Comparison of ENCODE assay signal across 8 cellular contexts in genomic region chrX:68599256-68600152, GRCh38. TPM values are rescaled to one million over a fixed set of nuclear protein-coding genes. Genes with fewer than 3 reads are reported as not detected.
A peak's percentile ranks its signal among the peaks of the same experiment; 100 is the strongest.
DNase-seq lines count a peak whose midpoint lies in the region; ATAC-seq, FAIRE-seq and TF ChIP-seq lines count a peak whose summit lies in the region.

No MANE protein-coding gene starts in this region.

- no peak overlapping the region for H2AFZ ChIP-seq in GM23248

- no peaks in the 10 kb centered on the region for H3K9me3 ChIP-seq in GM23248 (ENCODE audit: low read depth)

- peaks cover 6% of the 10 kb centered on the region for H3K27me3 Mint-ChIP-seq in WTC11 (ENCODE audit: low read depth)

- H3K27ac ChIP-seq in GM23248 (no peak overlapping the region), substantia nigra (ENCODE audit: low read depth, low read length, poor library complexity, severe bottlenecking) (no peak overlapping the region)

- 57 to 61% methylated on average over 3 of the region's 3 CpGs for WGBS in GM23248 (ENCODE audit: low coverage in 1 of 2, low lambda C conversion rate in 2 of 2, missing lambda C conversion rate in 2 of 2), 2 experiments

- no peaks in the 10 kb centered on the region for H3K4me1 Mint-ChIP-seq in WTC11

- peaks cover 34% of the 10 kb centered on the region for H3K9me3 Mint-ChIP-seq in WTC11

- ATAC-seq in WTC11 (no peak), left lobe of liver (peak; percentile 54), GM18505 (IDR thresholded peaks at IDR 0.05; ENCODE audit: unreplicated experiment) (no peak)

- H3K4me3 ChIP-seq in GM23248 = no peak overlapping the region

- in situ Hi-C loops in GM23248 (cut with MboI) = no loop called here

- DNase-seq in AG09319 (ENCODE audit: extremely low read depth, low read depth) (no peak), GM23248 (peak; percentile 21), WTC11 (ENCODE audit: low spot score) (peak; percentile 14), left lobe of liver (ENCODE audit: low spot score) (no peak), pons (ENCODE audit: low spot score) (no peak), H54 (ENCODE audit: insufficient read length, low spot score) (no peak), substantia nigra (lab: John Stamatoyannopoulos, UW) (no peak)

- H3K9me2 ChIP-seq in GM23248 (ENCODE audit: insufficient read depth) = no peaks in the 10 kb centered on the region

- no peak for FAIRE-seq in H54 (lab: Jason Lieb, UNC)

- peak; percentile 72 for TF ChIP-seq CTCF in AG09319 (IDR thresholded peaks at IDR 0.05; ENCODE audit: low read depth, low read length)
- TF ChIP-seq CTCF in WTC11 (IDR thresholded peaks at IDR 0.05) = peak; percentile 59

- no peak overlapping the region for H3K4me2 ChIP-seq in GM23248 (ENCODE audit: unreplicated experiment)

- no peak overlapping the region for H3K4me3 Mint-ChIP-seq in WTC11

- no peak overlapping the region for H3K9ac ChIP-seq in GM23248

- H3K36me3 Mint-ChIP-seq in WTC11 = peaks cover 24% of the 10 kb centered on the region

- no peak for TF ChIP-seq POLR2A in GM18505 (IDR thresholded peaks at IDR 0.05; ENCODE audit: borderline replicate concordance, extremely low read depth, insufficient read depth, insufficient read length)
- no peak for TF ChIP-seq POLR2A in H54 (IDR thresholded peaks at IDR 0.05; ENCODE audit: low read depth, low read length)

- H3K4me1 ChIP-seq in GM23248 (ENCODE audit: insufficient read depth) = no peaks in the 10 kb centered on the region

- H3F3A ChIP-seq in GM23248 (ENCODE audit: insufficient read depth) = no peaks in the 10 kb centered on the region

- H3K79me2 ChIP-seq in GM23248 (ENCODE audit: insufficient read depth) = no peaks in the 10 kb centered on the region

- H3K36me3 ChIP-seq in GM23248 (ENCODE audit: low read depth) = no peaks in the 10 kb centered on the region

- CTCF ChIA-PET in WTC11 (lab: Charles Lee) = interaction anchor here (0.6 to 1.8 kb wide), 11 partner anchors 11 to 1049 kb away, joined by 3 to 10 read pairs (median 4); partner anchors contain the start of gene STARD8

- no peaks in the 10 kb centered on the region for H4K20me1 ChIP-seq in GM23248 (ENCODE audit: insufficient read depth)

- no peak overlapping the region for H3K27ac Mint-ChIP-seq in WTC11

- POLR2A ChIA-PET in WTC11 (lab: Charles Lee) = interaction anchor here (0.6 kb wide), 1 partner anchor 978 kb away, joined by 3 read pairs; no protein-coding TSS in a partner anchor

- no peaks in the 10 kb centered on the region for H3K27me3 ChIP-seq in GM23248 (replicated peaks; ENCODE audit: insufficient read depth)

TF ChIP-seq in WTC11, 78 proteins besides CTCF, POLR2A, EP300 and RAD21:
- TF ChIP-seq IRF2 (CRISPR knock-in tag; IDR thresholded peaks at IDR 0.05; ENCODE audit: borderline replicate concordance, low read depth) = no peak
- TF ChIP-seq FOXK1 (CRISPR knock-in tag; IDR thresholded peaks at IDR 0.05) = no peak

RNA-seq across cellular contexts. Expression of gene STARD8, which starts 48.0 kb away (rescaled TPM):
- total RNA-seq in GM23248 (2014; rRNA removed; shearing (Covaris generic)) = 2.4 and 4.9 TPM in 2 replicates
- 0.53 and 0.69 TPM in 2 replicates for polyA plus RNA-seq in GM23248 (2016; fragmentation: Nextera tagmentation; extraction: Ambion mirVana)
- total RNA-seq in WTC11 (2021) = 3.1 to 8.5 TPM (median 3.8 TPM) in 3 replicates
- 10.6 TPM for total RNA-seq in left lobe of liver

Comparison
In these comparisons a context has a peak if more than half of its experiments do, and no peak if none do; other contexts are left out.
1. DNase-seq: peak in GM23248 (single experiment) and WTC11 (single experiment); none in AG09319 (single experiment), left lobe of liver (single experiment), pons (single experiment), H54 (single experiment) and substantia nigra (0 of 49).